In the genomic region with DNA sequence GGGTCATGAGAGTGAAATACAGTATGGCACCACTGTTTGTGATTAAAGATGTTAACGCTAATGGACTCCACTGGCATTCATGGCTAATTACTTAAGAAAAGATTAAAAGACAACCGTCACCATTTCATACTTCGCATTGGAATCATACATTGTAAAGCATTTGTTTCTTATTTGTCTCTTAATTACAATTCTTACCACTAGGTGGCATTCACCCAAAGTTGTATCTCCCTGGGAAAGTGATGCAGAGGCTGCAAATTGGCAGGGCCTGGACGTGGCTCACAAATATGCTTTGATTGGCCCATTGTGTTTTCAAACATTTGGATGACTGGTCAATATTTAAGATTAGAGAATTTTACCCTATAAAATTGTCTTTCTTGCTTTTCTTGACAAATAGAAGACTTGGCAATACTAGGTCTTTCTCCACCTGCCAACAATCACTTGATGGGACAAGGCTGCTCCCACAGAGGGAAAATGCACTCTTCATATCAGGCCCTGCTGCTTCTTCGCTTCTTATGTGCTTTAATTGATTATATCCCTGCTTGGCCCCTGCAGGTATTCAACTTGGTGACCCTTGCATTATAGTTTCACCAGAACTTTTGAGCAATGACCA, we compare ENCODE assay signal across 1 cellular context.
TF ChIP-seq lines count a peak whose summit lies in the region.

No MANE protein-coding gene starts in this region.

TF ChIP-seq in liver, 16 proteins besides CTCF, POLR2A, EP300 and RAD21 (continued from another document):
- TF ChIP-seq, protein P1, sequence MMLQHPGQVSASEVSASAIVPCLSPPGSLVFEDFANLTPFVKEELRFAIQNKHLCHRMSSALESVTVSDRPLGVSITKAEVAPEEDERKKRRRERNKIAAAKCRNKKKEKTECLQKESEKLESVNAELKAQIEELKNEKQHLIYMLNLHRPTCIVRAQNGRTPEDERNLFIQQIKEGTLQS (IDR thresholded peaks at IDR 0.05), result no peak
- TF ChIP-seq JUND (IDR thresholded peaks at IDR 0.05) (no peak), FOXA1 (IDR thresholded peaks at IDR 0.05) (no peak), HNF4G (IDR thresholded peaks at IDR 0.05) (no peak), FOXA2 (IDR thresholded peaks at IDR 0.05) (no peak), GABPA (IDR thresholded peaks at IDR 0.05 in 1 of 2, conservative IDR thresholded peaks at IDR 0.05 in 1 of 2) (no peak), NR2F2 (IDR thresholded peaks at IDR 0.05) (no peak), YY1 (IDR thresholded peaks at IDR 0.05) (no peak), HNF4A (conservative IDR thresholded peaks at IDR 0.05) (no peak), RXRA (IDR thresholded peaks at IDR 0.05) (no peak)
- TF ChIP-seq, protein P2, sequence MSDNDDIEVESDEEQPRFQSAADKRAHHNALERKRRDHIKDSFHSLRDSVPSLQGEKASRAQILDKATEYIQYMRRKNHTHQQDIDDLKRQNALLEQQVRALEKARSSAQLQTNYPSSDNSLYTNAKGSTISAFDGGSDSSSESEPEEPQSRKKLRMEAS (IDR thresholded peaks at IDR 0.05), result no peak
